ENCODE assay signal across 23 cellular contexts in genomic region chr20:8837396-8837795, GRCh38.
DNase-seq lines count a peak whose midpoint lies in the region; ATAC-seq and TF ChIP-seq lines count a peak whose summit lies in the region.
"Had no signal": no experiment of that assay in that cellular context is flagged by ENCODE, and none has a peak within 500 bp of the region (broad histone marks: within the 10 kb centered on the region; RNA-seq: fewer than 3 reads in every experiment).

No MANE protein-coding gene starts in this region.

- peak; percentile 60 for DNase-seq in AG04450 (ENCODE audit: low read depth, low spot score)
- DNase-seq in HFFc6, result peak; percentile 78
- peak; percentile 84 for DNase-seq in astrocyte of the spinal cord (ENCODE audit: low read depth, low spot score)
- DNase-seq in kidney epithelial cell (ENCODE audit: low read depth), result peak; percentile 83
- no peak for DNase-seq in DMS153 treated with DMSO at 0.1 percent for 48 hours (lab: John Stamatoyannopoulos, UW; ENCODE audit: unreplicated experiment)
- DNase-seq in ureter (ENCODE audit: low spot score), result no peak
- DNase-seq: activated CD4-positive, alpha-beta T cell treated with anti-CD3 and anti-CD28 coated beads, Interleukin-2, amount 50 U/mL, for 4 hours; activated T-cell treated with anti-CD3 and anti-CD28 coated beads, Interleukin-2, amount 50 U/mL, for 48 hours; colonic mucosa; DMS79; erythroblast; Kasumi-1; left lung; NCI-H1436 treated with DMSO at 0.1 percent for 48 hours; retina; SK-N-SH; tibial artery had no signal

- peaks cover 6% of the 10 kb centered on the region; the same call in 1 of the 2 replicates for H3K36me3 Mint-ChIP-seq in HFFc6 (ENCODE audit: low read depth)

- H3K27me3 ChIP-seq in AG04450 (ENCODE audit: control insufficient read depth, insufficient read depth, low read length), result no peaks in the 10 kb centered on the region
- no peaks in the 10 kb centered on the region for H3K27me3 ChIP-seq in kidney epithelial cell (ENCODE audit: control insufficient read depth, insufficient read depth, low read length)
- H3K27me3 ChIP-seq: colonic mucosa, left lung, tibial artery had no signal

- no peaks in the 10 kb centered on the region for H3K36me3 ChIP-seq in kidney epithelial cell (ENCODE audit: control insufficient read depth, insufficient read depth, low read length)
- H3K36me3 ChIP-seq: colonic mucosa, left lung, tibial artery had no signal

- no peaks in the 10 kb centered on the region; the same call in 1 of the 2 replicates for H3K27me3 Mint-ChIP-seq in HFFc6 (ENCODE audit: insufficient read depth)
- H3K27me3 Mint-ChIP-seq: B cell had no signal

- peak overlapping the region; percentile 75 for H3K27ac ChIP-seq in AG04450 (ENCODE audit: low read depth, low read length)
- H3K27ac ChIP-seq: colonic mucosa, HL-60, left lung, tibial artery had no signal

- H3K4me3 ChIP-seq in AG04450 (ENCODE audit: low read depth, low read length) (no peak overlapping the region), astrocyte of the spinal cord (ENCODE audit: low read depth, low read length) (no peak overlapping the region), kidney epithelial cell (ENCODE audit: low read depth, low read length) (no peak overlapping the region)
- H3K4me3 ChIP-seq: colonic mucosa, GM12878, left lung, tibial artery had no signal

- no peaks in the 10 kb centered on the region for H3K9me3 Mint-ChIP-seq in HFFc6

- in situ Hi-C loops in astrocyte of the spinal cord (cut with HindIII; ENCODE audit: low sequenced_read_pairs), result no loop called here

- peaks cover 19% of the 10 kb centered on the region for H3K4me1 Mint-ChIP-seq in HFFc6 (ENCODE audit: low read depth)
- H3K4me1 Mint-ChIP-seq: B cell, nephron had no signal

- TF ChIP-seq CTCF in AG04450 (IDR thresholded peaks at IDR 0.05; ENCODE audit: low read depth, low read length), result no peak
- no peak for TF ChIP-seq CTCF in HFFc6 (IDR thresholded peaks at IDR 0.05)
- TF ChIP-seq CTCF in astrocyte of the spinal cord (IDR thresholded peaks at IDR 0.05; ENCODE audit: low read depth, low read length), result no peak
- TF ChIP-seq CTCF in kidney epithelial cell (IDR thresholded peaks at IDR 0.05; ENCODE audit: insufficient read depth, low read length, poor library complexity, severe bottlenecking), result no peak

- ATAC-seq in GM19467 (IDR thresholded peaks at IDR 0.05; ENCODE audit: unreplicated experiment), result no peak
- ATAC-seq in GM19035 (IDR thresholded peaks at IDR 0.05; ENCODE audit: unreplicated experiment), result no peak
- ATAC-seq: GM12878, left lung had no signal

- POLR2A ChIA-PET in AG04450 (lab: Yijun Ruan, JAX), result no interaction called here

- CTCF ChIA-PET in AG04450 (lab: Charles Lee), result interaction anchor here (2.4 kb wide), 1 partner anchor 16 kb away, joined by 13 read pairs; no protein-coding TSS in a partner anchor

- H3K27ac Mint-ChIP-seq in HFFc6, result peak overlapping the region; percentile 77
- H3K27ac Mint-ChIP-seq: B cell, nephron had no signal

- H3K9me3 ChIP-seq in AG04450 (ENCODE audit: control insufficient read depth, insufficient read depth, low read length), result no peaks in the 10 kb centered on the region
- H3K9me3 ChIP-seq: colonic mucosa, left lung, SK-N-SH, tibial artery had no signal

- no peak overlapping the region for H3K4me3 Mint-ChIP-seq in HFFc6
- H3K4me3 Mint-ChIP-seq: B cell, nephron had no signal

Comparison
In these comparisons a context has a peak if more than half of its experiments do, and no peak if none do; other contexts are left out.
1. DNase-seq: peak in AG04450 (single experiment), HFFc6 (single experiment), astrocyte of the spinal cord (single experiment) and kidney epithelial cell (single experiment); none in DMS153 treated with DMSO at 0.1 percent for 48 hours (single experiment) and ureter (single experiment).